ENCODE assay signal across 23 cellular contexts in genomic region chr10:115939101-115939815, GRCh38.
"Had no signal": no experiment of that assay in that cellular context is flagged by ENCODE, and none has a peak within 500 bp of the region (broad histone marks: within the 10 kb centered on the region; RNA-seq: fewer than 3 reads in every experiment).

No MANE protein-coding gene starts in this region.

- H3K4me3 ChIP-seq: colonic mucosa, left ventricle myocardium inferior, sigmoid colon, spleen, testis, upper lobe of left lung had no signal

- H3K9ac ChIP-seq: parathyroid adenoma had no signal

- H3K27ac Mint-ChIP-seq: activated CD4-positive, alpha-beta T cell treated with anti-CD3 and anti-CD28 coated beads, Interleukin-2, amount 10 ng/mL, durations not matched to agents 24 days and 14 days; activated CD8-positive, alpha-beta T cell treated with anti-CD3 and anti-CD28 coated beads for 36 hours; activated naive CD8-positive, alpha-beta T cell treated with anti-CD3 and anti-CD28 coated beads for 36 hours; activated T-helper 17 cell treated with anti-CD3 and anti-CD28 coated beads, Interleukin-2, amount 50 U/mL, for 72 hours; naive thymus-derived CD8-positive, alpha-beta T cell; stimulated activated memory B cell treated with anti-CD40 and anti-IgM and Interleukin-4, amounts not matched to agents 10 μg/mL and 1 μg/mL and 100 μg/mL, for 72 hours; T-cell had no signal

- ATAC-seq: activated CD8-positive, alpha-beta T cell treated with anti-CD3 and anti-CD28 coated beads for 36 hours; activated T-helper 17 cell treated with anti-CD3 and anti-CD28 coated beads, Interleukin-2, amount 50 U/mL, for 72 hours; naive thymus-derived CD8-positive, alpha-beta T cell; stimulated activated memory B cell treated with anti-CD40 and anti-IgM and Interleukin-4, amounts not matched to agents 10 μg/mL and 1 μg/mL and 100 μg/mL, for 72 hours; T-cell had no signal

- H3K27me3 Mint-ChIP-seq: activated CD4-positive, alpha-beta T cell treated with anti-CD3 and anti-CD28 coated beads, Interleukin-2, amount 10 ng/mL, durations not matched to agents 24 days and 14 days; activated CD8-positive, alpha-beta T cell treated with anti-CD3 and anti-CD28 coated beads for 36 hours; activated naive CD8-positive, alpha-beta T cell treated with anti-CD3 and anti-CD28 coated beads for 36 hours; activated T-helper 17 cell treated with anti-CD3 and anti-CD28 coated beads, Interleukin-2, amount 50 U/mL, for 72 hours; central memory CD8-positive, alpha-beta T cell; stimulated activated memory B cell treated with anti-CD40 and anti-IgM and Interleukin-4, amounts not matched to agents 10 μg/mL and 1 μg/mL and 100 μg/mL, for 72 hours; T-cell had no signal

- H3K9me3 ChIP-seq: colonic mucosa, left ventricle myocardium inferior, neutrophil, sigmoid colon, testis, upper lobe of left lung had no signal

- H3K9me3 Mint-ChIP-seq: activated CD4-positive, alpha-beta T cell treated with anti-CD3 and anti-CD28 coated beads, Interleukin-2, amount 10 ng/mL, durations not matched to agents 24 days and 14 days had no signal

- H2AFZ ChIP-seq: parathyroid adenoma had no signal

- H3K4me1 Mint-ChIP-seq: activated CD4-positive, alpha-beta T cell treated with anti-CD3 and anti-CD28 coated beads, Interleukin-2, amount 10 ng/mL, durations not matched to agents 24 days and 14 days; activated naive CD8-positive, alpha-beta T cell treated with anti-CD3 and anti-CD28 coated beads for 36 hours; activated T-helper 17 cell treated with anti-CD3 and anti-CD28 coated beads, Interleukin-2, amount 50 U/mL, for 72 hours; central memory CD8-positive, alpha-beta T cell; stimulated activated memory B cell treated with anti-CD40 and anti-IgM and Interleukin-4, amounts not matched to agents 10 μg/mL and 1 μg/mL and 100 μg/mL, for 72 hours; T-cell had no signal

- H3K36me3 ChIP-seq: colonic mucosa, left ventricle myocardium inferior, neutrophil, sigmoid colon, spleen, upper lobe of left lung had no signal

- H3K4me1 ChIP-seq: colonic mucosa, left ventricle myocardium inferior, parathyroid adenoma, testis, upper lobe of left lung had no signal

- H3K4me3 Mint-ChIP-seq: activated CD4-positive, alpha-beta T cell treated with anti-CD3 and anti-CD28 coated beads, Interleukin-2, amount 10 ng/mL, durations not matched to agents 24 days and 14 days; activated CD8-positive, alpha-beta T cell treated with anti-CD3 and anti-CD28 coated beads for 36 hours; activated naive CD8-positive, alpha-beta T cell treated with anti-CD3 and anti-CD28 coated beads for 36 hours; activated T-helper 17 cell treated with anti-CD3 and anti-CD28 coated beads, Interleukin-2, amount 50 U/mL, for 72 hours; central memory CD8-positive, alpha-beta T cell; naive thymus-derived CD8-positive, alpha-beta T cell; stimulated activated memory B cell treated with anti-CD40 and anti-IgM and Interleukin-4, amounts not matched to agents 10 μg/mL and 1 μg/mL and 100 μg/mL, for 72 hours; T-cell had no signal

- H3K36me3 Mint-ChIP-seq: activated naive CD8-positive, alpha-beta T cell treated with anti-CD3 and anti-CD28 coated beads for 36 hours; naive thymus-derived CD8-positive, alpha-beta T cell; stimulated activated memory B cell treated with anti-CD40 and anti-IgM and Interleukin-4, amounts not matched to agents 10 μg/mL and 1 μg/mL and 100 μg/mL, for 72 hours; T-cell had no signal

- H3K27me3 ChIP-seq: colonic mucosa, neutrophil, sigmoid colon, spleen, testis, upper lobe of left lung had no signal

- DNase-seq: activated CD4-positive, alpha-beta T cell treated with anti-CD3 and anti-CD28 coated beads, Interleukin-2, amount 10 ng/mL, durations not matched to agents 24 days and 14 days; activated CD8-positive, alpha-beta T cell treated with anti-CD3 and anti-CD28 coated beads for 36 hours; activated naive CD4-positive, alpha-beta T cell; activated naive CD8-positive, alpha-beta T cell treated with anti-CD3 and anti-CD28 coated beads for 36 hours; activated T-cell treated with anti-CD3 and anti-CD28 coated beads, Interleukin-2, amount 50 U/mL, for 1 hour; amygdala; colonic mucosa; head of caudate nucleus; kidney; left ventricle myocardium inferior; naive thymus-derived CD8-positive, alpha-beta T cell; sigmoid colon; spleen; stimulated activated CD4-positive, alpha-beta T cell treated with anti-CD3 and anti-CD28 coated beads, Interleukin-4, amount 100 ng/mL, for 4 hours; T-cell; T1000; testis; upper lobe of left lung had no signal

- H3K27ac ChIP-seq: colonic mucosa, left ventricle myocardium inferior, neutrophil, parathyroid adenoma, sigmoid colon, spleen, testis, upper lobe of left lung had no signal

- H3K79me2 ChIP-seq: parathyroid adenoma had no signal
